ENCODE assay signal across 20 cellular contexts in the genomic region with DNA sequence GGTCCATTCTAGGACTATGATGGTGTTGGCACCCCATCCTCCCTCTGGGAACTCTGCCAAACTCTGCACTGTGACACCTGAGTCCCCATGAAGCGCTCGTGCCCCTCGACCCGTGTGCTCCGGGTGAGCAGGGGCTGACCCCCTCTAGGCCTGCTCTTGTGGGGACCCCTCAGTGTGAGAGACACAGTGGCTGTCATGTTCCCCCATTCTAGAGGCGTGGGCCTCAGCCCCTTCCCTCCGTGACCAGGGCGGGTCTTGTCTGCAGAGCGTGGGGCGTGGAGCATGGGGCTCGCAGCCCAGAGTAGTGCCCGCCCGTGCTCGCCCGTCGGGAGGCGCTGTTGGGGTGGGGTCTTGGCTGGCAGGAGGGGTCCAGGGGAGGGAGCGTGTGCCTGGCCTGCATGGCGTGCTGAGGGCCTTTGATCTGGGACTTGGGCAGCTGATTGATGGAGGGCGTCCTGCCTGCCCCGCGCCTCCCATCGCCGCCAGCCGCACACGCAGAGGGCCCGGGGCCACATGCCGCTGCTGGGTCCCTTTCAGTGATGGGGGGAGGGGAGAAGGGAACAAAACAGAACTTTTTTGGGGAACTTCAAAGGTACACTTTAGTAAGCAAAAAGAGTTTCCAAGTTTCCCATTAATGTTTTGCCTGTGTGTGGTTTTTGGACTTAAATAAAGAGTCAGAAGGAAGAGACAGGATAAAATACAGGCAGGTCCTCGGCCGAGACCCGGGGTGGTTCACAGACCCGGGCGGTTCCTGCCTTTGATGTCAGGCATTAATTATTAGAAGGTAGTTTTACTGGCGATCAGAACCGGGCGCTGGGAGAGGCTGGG. TPM values are rescaled to one million over a fixed set of nuclear protein-coding genes. Genes with fewer than 3 reads are reported as not detected.
"Had no signal": no experiment of that assay in that cellular context is flagged by ENCODE, and none has a peak within 500 bp of the region (broad histone marks: within the 10 kb centered on the region; RNA-seq: fewer than 3 reads in every experiment).

No MANE protein-coding gene starts in this region.

- H3K4me1 ChIP-seq: body of pancreas, testis had no signal

- DNase-seq: activated B cell treated with CpG ODN at 0.5 μM for 24 hours; activated CD4-positive, alpha-beta T cell treated with anti-CD3 and anti-CD28 coated beads, Interleukin-2, amount 10 ng/mL, durations not matched to agents 24 days and 14 days; activated CD8-positive, alpha-beta memory T cell treated with anti-CD3 and anti-CD28 coated beads, Interleukin-2, amount 50 U/mL, for 48 hours; activated CD8-positive, alpha-beta T cell treated with anti-CD3 and anti-CD28 coated beads, Interleukin-2, amount 10 ng/mL, durations not matched to agents 7 days and 5 days; activated gamma-delta T cell treated with Interleukin-2 at 50 U/mL for 16 hours; activated naive CD8-positive, alpha-beta T cell treated with anti-CD3 and anti-CD28 coated beads for 36 hours; activated T-cell treated with anti-CD3 and anti-CD28 coated beads, Interleukin-2, amount 50 U/mL, for 72 hours; amygdala; body of pancreas; caudate nucleus; esophagus squamous epithelium; head of caudate nucleus; left cardiac atrium; mucosa of descending colon; naive thymus-derived CD8-positive, alpha-beta T cell; occipital lobe; right cardiac atrium; stomach; T-helper 2 cell; testis had no signal

- ATAC-seq: activated CD8-positive, alpha-beta T cell treated with anti-CD3 and anti-CD28 coated beads, Interleukin-2, amount 10 ng/mL, durations not matched to agents 7 days and 5 days; activated T-cell treated with anti-CD3 and anti-CD28 coated beads, Interleukin-2, amount 50 U/mL, for 72 hours; body of pancreas; left cardiac atrium; naive thymus-derived CD8-positive, alpha-beta T cell; right cardiac atrium had no signal

- H3K27ac ChIP-seq: body of pancreas, esophagus squamous epithelium, testis had no signal

- H3K27me3 ChIP-seq: body of pancreas, esophagus squamous epithelium, stomach, testis had no signal

- H3K9me3 ChIP-seq: body of pancreas, esophagus squamous epithelium, mucosa of descending colon, stomach, testis had no signal

- H3K4me3 ChIP-seq: body of pancreas, esophagus squamous epithelium, mucosa of descending colon, stomach, testis had no signal

RNA-seq across cellular contexts. Expression of a gene that starts 31.3 kb away (rescaled TPM):
- polyA plus RNA-seq: naive thymus-derived CD8-positive, alpha-beta T cell had no signal
